ENCODE assay signal across 12 cellular contexts in genomic region chr16:26963109-26963508, GRCh38.
DNase-seq lines count a peak whose midpoint lies in the region; ATAC-seq, FAIRE-seq and TF ChIP-seq lines count a peak whose summit lies in the region.
"Had no signal": no experiment of that assay in that cellular context is flagged by ENCODE, and none has a peak within 500 bp of the region (broad histone marks: within the 10 kb centered on the region; RNA-seq: fewer than 3 reads in every experiment).

No MANE protein-coding gene starts in this region.

- intact Hi-C loops in activated CD4-positive, alpha-beta T cell treated with anti-CD3 and anti-CD28 coated beads, Interleukin-2, amount 10 ng/mL, durations not matched to agents 24 days and 14 days (cut with micrococcal nuclease), result loop anchor here (5.0 kb wide), 1 partner anchor 494 kb away; no protein-coding TSS in a partner anchor

- H3K9me3 Mint-ChIP-seq in activated CD4-positive, alpha-beta T cell treated with anti-CD3 and anti-CD28 coated beads, Interleukin-2, amount 10 ng/mL, durations not matched to agents 24 days and 14 days, result no peaks in the 10 kb centered on the region
- no peaks in the 10 kb centered on the region for H3K9me3 Mint-ChIP-seq in immature natural killer cell
- H3K9me3 Mint-ChIP-seq: naive thymus-derived CD8-positive, alpha-beta T cell had no signal

- H3K36me3 Mint-ChIP-seq in activated CD4-positive, alpha-beta T cell treated with anti-CD3 and anti-CD28 coated beads, Interleukin-2, amount 10 ng/mL, durations not matched to agents 24 days and 14 days (ENCODE audit: low read depth), result no peaks in the 10 kb centered on the region
- no peaks in the 10 kb centered on the region for H3K36me3 Mint-ChIP-seq in immature natural killer cell
- H3K36me3 Mint-ChIP-seq: naive thymus-derived CD8-positive, alpha-beta T cell had no signal

- no peak overlapping the region for H3K27ac ChIP-seq in caudate nucleus (ENCODE audit: low read depth, low read length)
- H3K27ac ChIP-seq: epithelial cell of prostate had no signal

- DNase-seq in AG08395 (ENCODE audit: low spot score) (peak; percentile 29), GM12891 (ENCODE audit: insufficient read length, low spot score) (peak; percentile 28), iPS DF 19.7 (ENCODE audit: low read depth, low spot score) (peak; percentile 33), caudate nucleus (lab: John Stamatoyannopoulos, UW) (no peak), DMS79 treated with DMSO at 0.1 percent for 48 hours (lab: John Stamatoyannopoulos, UW) (no peak), immature natural killer cell (no peak)
- DNase-seq in activated CD4-positive, alpha-beta T cell treated with anti-CD3 and anti-CD28 coated beads, Interleukin-2, amount 10 ng/mL, durations not matched to agents 24 days and 14 days, result peak; percentile 66

- no peak overlapping the region for H3K4me3 Mint-ChIP-seq in activated CD4-positive, alpha-beta T cell treated with anti-CD3 and anti-CD28 coated beads, Interleukin-2, amount 10 ng/mL, durations not matched to agents 24 days and 14 days
- H3K4me3 Mint-ChIP-seq in immature natural killer cell, result no peak overlapping the region
- H3K4me3 Mint-ChIP-seq: naive thymus-derived CD8-positive, alpha-beta T cell had no signal

- peaks cover 1% of the 10 kb centered on the region for H3K27me3 Mint-ChIP-seq in activated CD4-positive, alpha-beta T cell treated with anti-CD3 and anti-CD28 coated beads, Interleukin-2, amount 10 ng/mL, durations not matched to agents 24 days and 14 days
- H3K27me3 Mint-ChIP-seq in immature natural killer cell (ENCODE audit: low read depth in 3 of 3), result peaks cover 0 to 8% (median 6%) of the 10 kb centered on the region in 3 donors

- H3K4me1 Mint-ChIP-seq in activated CD4-positive, alpha-beta T cell treated with anti-CD3 and anti-CD28 coated beads, Interleukin-2, amount 10 ng/mL, durations not matched to agents 24 days and 14 days, result no peaks in the 10 kb centered on the region
- H3K4me1 Mint-ChIP-seq in immature natural killer cell, result peaks cover 0 to 9% of the 10 kb centered on the region in 2 donors

- ATAC-seq in HG03159 (IDR thresholded peaks at IDR 0.05; ENCODE audit: unreplicated experiment), result no peak
- ATAC-seq: naive thymus-derived CD8-positive, alpha-beta T cell had no signal

- peak; percentile 5 for FAIRE-seq in GM12891 (lab: Jason Lieb, UNC)
- FAIRE-seq: G401.6, HTR-8/SVneo had no signal

- no peak overlapping the region for H3K27ac Mint-ChIP-seq in activated CD4-positive, alpha-beta T cell treated with anti-CD3 and anti-CD28 coated beads, Interleukin-2, amount 10 ng/mL, durations not matched to agents 24 days and 14 days
- H3K27ac Mint-ChIP-seq in immature natural killer cell, result no peak overlapping the region

- no peak for TF ChIP-seq POLR2A in GM12891 (IDR thresholded peaks at IDR 0.05; ENCODE audit: low read depth, low read length)

TF ChIP-seq in GM12891, 5 proteins besides CTCF, POLR2A, EP300 and RAD21:
- TF ChIP-seq POLR2AphosphoS5 (IDR thresholded peaks at IDR 0.05; ENCODE audit: low read depth, low read length), result no peak
- TF ChIP-seq PAX5 (IDR thresholded peaks at IDR 0.05; ENCODE audit: insufficient read depth, low read length, severe bottlenecking), result no peak
- no peak for TF ChIP-seq TAF1 (IDR thresholded peaks at IDR 0.05; ENCODE audit: low read depth, low read length)
- no peak for TF ChIP-seq POU2F2 (IDR thresholded peaks at IDR 0.05; ENCODE audit: low read depth, low read length)
- no peak for TF ChIP-seq SPI1 (IDR thresholded peaks at IDR 0.05; ENCODE audit: low read depth, low read length)

Comparison
In these comparisons a context has a peak if more than half of its experiments do, and no peak if none do; other contexts are left out.
1. DNase-seq: peak in AG08395 (single experiment), GM12891 (single experiment), activated CD4-positive, alpha-beta T cell treated with anti-CD3 and anti-CD28 coated beads, Interleukin-2, amount 10 ng/mL, durations not matched to agents 24 days and 14 days (single experiment) and iPS DF 19.7 (single experiment); none in caudate nucleus (0 of 61), DMS79 treated with DMSO at 0.1 percent for 48 hours (single experiment) and immature natural killer cell (0 of 3).